ENCODE assay signal across 8 cellular contexts in genomic region chr15:92226020-92226612, GRCh38.
DNase-seq lines count a peak whose midpoint lies in the region; ATAC-seq, FAIRE-seq and TF ChIP-seq lines count a peak whose summit lies in the region.

No MANE protein-coding gene starts in this region.

- no peak overlapping the region for H3K4me3 ChIP-seq in GM12878
- H3K4me3 ChIP-seq in left lung: no peak overlapping the region

- no peaks in the 10 kb centered on the region for H3K27me3 ChIP-seq in GM12878 (replicated peaks in 1 of 2; ENCODE audit: control insufficient read depth in 2 of 2, insufficient read depth in 2 of 2, low read length in 1 of 2)
- H3K27me3 ChIP-seq in left lung: no peaks in the 10 kb centered on the region

- TF ChIP-seq POLR2A in GM12878 (IDR thresholded peaks at IDR 0.05; ENCODE audit: low read depth, low read length): no peak

- 0% methylated on average over 6 of the region's 6 CpGs for WGBS in GM12878 (ENCODE audit: insufficient coverage, insufficient replicate concordance, low lambda C conversion rate, missing lambda C conversion rate)

- no peak for TF ChIP-seq EP300 in GM12878 (IDR thresholded peaks at IDR 0.05; ENCODE audit: borderline replicate concordance in 1 of 2, control insufficient read depth in 1 of 2, low read depth in 2 of 2, low read length in 2 of 2)

- no peak overlapping the region for H3K27ac ChIP-seq in GM12878 (ENCODE audit: control insufficient read depth, insufficient read depth)
- no peak overlapping the region for H3K27ac ChIP-seq in left lung

- DNase-seq in DMS53 (lab: John Stamatoyannopoulos, UW) (peak; percentile 46), GM12878 (ENCODE audit: low read depth, low spot score) (no peak), left lung (no peak), NCI-H2081 treated with DMSO at 0.1 percent for 48 hours (lab: John Stamatoyannopoulos, UW) (no peak), SHP77 (lab: John Stamatoyannopoulos, UW) (no peak)

- no peak overlapping the region for H3K4me2 ChIP-seq in GM12878 (ENCODE audit: control insufficient read depth, insufficient read depth)

- no peaks in the 10 kb centered on the region for H3K36me3 ChIP-seq in GM12878 (ENCODE audit: control insufficient read depth in 2 of 2, insufficient read depth in 2 of 2, low read length in 1 of 2)
- no peaks in the 10 kb centered on the region for H3K36me3 ChIP-seq in left lung

- H3K79me2 ChIP-seq in GM12878 (ENCODE audit: control insufficient read depth, insufficient read depth, low read length): no peaks in the 10 kb centered on the region

- RAD21 ChIA-PET in GM12878 (lab: Charles Lee; ENCODE audit: unreplicated experiment): interaction anchor here (0.7 to 2.1 kb wide), 2 partner anchors 124 to 129 kb away, joined by 3 to 5 read pairs; no protein-coding TSS in a partner anchor

- H4K20me1 ChIP-seq in GM12878 (ENCODE audit: control insufficient read depth, insufficient read depth): no peaks in the 10 kb centered on the region

- FAIRE-seq in GM12878 (lab: Jason Lieb, UNC): no peak

- intact Hi-C loops in GM12878 (cut with micrococcal nuclease; ENCODE audit: unreplicated experiment) (loop anchor here (1.0 kb wide), 1 partner anchor 129 kb away; no protein-coding TSS in a partner anchor), left lung (cut with DNase I) (loop anchor here in 1 of 2 donors (10.0 kb wide), 1 partner anchor 121 kb away; no protein-coding TSS in a partner anchor)

- H2AFZ ChIP-seq in GM12878 (ENCODE audit: control insufficient read depth, low read depth, low read length): no peak overlapping the region

- CTCF ChIA-PET in GM12878 (lab: Yijun Ruan, JAX): interaction anchor here (1.0 to 2.1 kb wide), 5 partner anchors 57 to 136 kb away, joined by 3 to 9 read pairs (median 4); no protein-coding TSS in a partner anchor

- ATAC-seq in HG03159 (IDR thresholded peaks at IDR 0.05; ENCODE audit: unreplicated experiment): peak; percentile 74
- peak; percentile 82 for ATAC-seq in GM12878
- ATAC-seq in left lung: peak; percentile 74
- ATAC-seq in GM21723 (IDR thresholded peaks at IDR 0.05; ENCODE audit: unreplicated experiment): no peak
- no peak for ATAC-seq in HG02642 (IDR thresholded peaks at IDR 0.05; ENCODE audit: poor library complexity, unreplicated experiment)

- no peak overlapping the region for H3K9ac ChIP-seq in GM12878 (ENCODE audit: control insufficient read depth, insufficient read depth, low read length)

- BruUV-seq in GM12878 (replicated peaks; lab: Mats Ljungman, UMichigan): no TSS peak

- TF ChIP-seq CTCF in GM12878 (IDR thresholded peaks at IDR 0.05 in 2 of 3, conservative IDR thresholded peaks at IDR 0.05 in 1 of 3; ENCODE audit: control insufficient read depth in 2 of 3, extremely low read depth in 1 of 3, insufficient read depth in 1 of 3, low read depth in 3 of 3, low read length in 3 of 3) (peak; percentile 54 to 63 (median 63)), left lung (IDR thresholded peaks at IDR 0.05) (peak; percentile 28 to 30)

- H3K4me1 ChIP-seq in GM12878 (ENCODE audit: control insufficient read depth, insufficient read depth, low read length): no peaks in the 10 kb centered on the region
- no peaks in the 10 kb centered on the region for H3K4me1 ChIP-seq in left lung

- SMC1A ChIA-PET in GM12878 (lab: Charles Lee; ENCODE audit: uncharacterized antibody, unreplicated experiment): interaction anchor here (0.9 to 1.3 kb wide), 4 partner anchors 12 to 130 kb away, joined by 3 to 4 read pairs (median 3); no protein-coding TSS in a partner anchor

- peak; percentile 34; the same call in 1 of the 2 replicates for TF ChIP-seq RAD21 in GM12878 (IDR thresholded peaks at IDR 0.05; ENCODE audit: insufficient read depth, low read depth, low read length)

- POLR2A ChIA-PET in GM12878 (lab: Charles Lee): no interaction called here

- in situ Hi-C loops in GM12878 (cut with MboI): loop anchor here (5.0 kb wide), 1 partner anchor 129 kb away; no protein-coding TSS in a partner anchor

- H3K9me3 ChIP-seq in GM12878 (replicated peaks; ENCODE audit: control insufficient read depth, insufficient read depth, low read length) (no peaks in the 10 kb centered on the region; the same call in 2 of the 3 replicates), left lung (peaks cover 0 to 13% of the 10 kb centered on the region in 2 donors)

TF ChIP-seq in GM12878, 131 proteins besides CTCF, POLR2A, EP300 and RAD21:
- TF ChIP-seq USF2 (IDR thresholded peaks at IDR 0.05; ENCODE audit: borderline replicate concordance, low read depth, low read length) (no peak), SMC3 (IDR thresholded peaks at IDR 0.05; ENCODE audit: borderline replicate concordance, low read length) (peak; percentile 75), LARP7 (IDR thresholded peaks at IDR 0.05) (no peak), EED (IDR thresholded peaks at IDR 0.05; ENCODE audit: low read depth) (no peak)

Comparison
In these comparisons a context has a peak if more than half of its experiments do, and no peak if none do; other contexts are left out.
1. ATAC-seq: peak in HG03159 (single experiment), GM12878 (single experiment) and left lung (single experiment); none in GM21723 (single experiment) and HG02642 (single experiment).